In the genomic region with DNA sequence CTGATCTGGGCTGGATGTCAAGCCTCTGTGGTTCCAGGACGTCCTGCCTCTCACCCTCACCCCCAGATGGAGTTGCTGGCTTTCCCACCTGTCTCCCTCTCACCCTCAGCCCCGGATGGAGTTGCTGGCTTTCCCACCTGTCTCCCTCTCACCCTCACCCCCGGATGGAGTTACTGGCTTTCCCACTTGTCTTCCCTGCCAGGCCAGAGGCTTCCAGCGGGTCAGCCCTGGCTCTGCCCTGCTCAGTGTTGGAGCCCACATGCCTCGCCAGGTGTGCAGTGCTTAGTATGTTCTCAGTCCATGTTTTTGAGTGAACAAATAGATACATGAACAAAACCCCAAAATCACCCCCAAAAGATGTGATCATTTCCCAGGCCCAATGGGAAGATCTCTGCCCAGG, we compare ENCODE assay signal across 7 cellular contexts.
DNase-seq lines count a peak whose midpoint lies in the region; ATAC-seq and TF ChIP-seq lines count a peak whose summit lies in the region.
"Not testable (repeated sequence)": the region's sequence is repeated elsewhere in the genome, so short reads cannot be mapped to it uniquely, and the experiment has no call there.

No MANE protein-coding gene starts in this region.

- POLR2A ChIA-PET in CD8-positive, alpha-beta memory T cell (lab: Charles Lee); activated CD8-positive, alpha-beta T cell treated with anti-CD3 and anti-CD28 coated beads, Interleukin-2, amount 10 ng/mL, durations not matched to agents 7 days and 5 days (lab: Charles Lee); activated naive CD8-positive, alpha-beta T cell treated with anti-CD3 and anti-CD28 coated beads, Interleukin-2, amount 10 ng/mL, durations not matched to agents 7 days and 5 days (lab: Charles Lee): not testable (repeated sequence)

- H3K36me3 ChIP-seq in CD8-positive, alpha-beta memory T cell (ENCODE audit: insufficient read depth, low read length); neural progenitor cell: not testable (repeated sequence)

- H3K27me3 Mint-ChIP-seq in CD8-positive, alpha-beta memory T cell; T-helper 1 cell treated with Interleukin-12 subunit alpha and Interleukin-12 subunit beta and Interleukin-4 antibody, amounts not matched to agents 30 μg/mL and 1 μg/mL, for 36 hours (ENCODE audit: low read depth); activated CD8-positive, alpha-beta T cell treated with anti-CD3 and anti-CD28 coated beads, Interleukin-2, amount 10 ng/mL, durations not matched to agents 7 days and 5 days (ENCODE audit: low read depth); activated naive CD8-positive, alpha-beta T cell treated with anti-CD3 and anti-CD28 coated beads, Interleukin-2, amount 10 ng/mL, durations not matched to agents 7 days and 5 days; neural progenitor cell (ENCODE audit: insufficient read depth, low read depth); type B pancreatic cell: not testable (repeated sequence)

- H3K4me3 Mint-ChIP-seq in CD8-positive, alpha-beta memory T cell; T-helper 1 cell treated with Interleukin-12 subunit alpha and Interleukin-12 subunit beta and Interleukin-4 antibody, amounts not matched to agents 30 μg/mL and 1 μg/mL, for 36 hours; activated CD8-positive, alpha-beta T cell treated with anti-CD3 and anti-CD28 coated beads, Interleukin-2, amount 10 ng/mL, durations not matched to agents 7 days and 5 days; neural progenitor cell; type B pancreatic cell: not testable (repeated sequence)
- H3K4me3 Mint-ChIP-seq in activated naive CD8-positive, alpha-beta T cell treated with anti-CD3 and anti-CD28 coated beads, Interleukin-2, amount 10 ng/mL, durations not matched to agents 7 days and 5 days, result peak overlapping the region; percentile 29

- ATAC-seq in activated CD8-positive, alpha-beta T cell treated with anti-CD3 and anti-CD28 coated beads, Interleukin-2, amount 10 ng/mL, durations not matched to agents 7 days and 5 days; activated naive CD8-positive, alpha-beta T cell treated with anti-CD3 and anti-CD28 coated beads, Interleukin-2, amount 10 ng/mL, durations not matched to agents 7 days and 5 days (ENCODE audit: low read depth): not testable (repeated sequence)

- H3K4me2 ChIP-seq in neural progenitor cell, result not testable (repeated sequence)

- H3K9ac ChIP-seq in neural progenitor cell, result not testable (repeated sequence)

- not testable (repeated sequence) for DNase-seq in CD8-positive, alpha-beta memory T cell; activated CD8-positive, alpha-beta T cell treated with anti-CD3 and anti-CD28 coated beads, Interleukin-2, amount 10 ng/mL, durations not matched to agents 7 days and 5 days; activated naive CD8-positive, alpha-beta T cell treated with anti-CD3 and anti-CD28 coated beads, Interleukin-2, amount 10 ng/mL, durations not matched to agents 7 days and 5 days; neural progenitor cell (ENCODE audit: low spot score); type B pancreatic cell (ENCODE audit: extremely low spot score, unreplicated experiment)
- DNase-seq in cardiac septum (ENCODE audit: low spot score), result peak; percentile 17

- not testable (repeated sequence) for H3F3A ChIP-seq in neural progenitor cell (ENCODE audit: low read depth)

- peaks cover 2 to 43% (median 4%) of the 10 kb centered on the region in 3 donors for H3K36me3 Mint-ChIP-seq in CD8-positive, alpha-beta memory T cell
- peaks cover 23% of the 10 kb centered on the region for H3K36me3 Mint-ChIP-seq in T-helper 1 cell treated with Interleukin-12 subunit alpha and Interleukin-12 subunit beta and Interleukin-4 antibody, amounts not matched to agents 30 μg/mL and 1 μg/mL, for 36 hours (ENCODE audit: low read depth)
- peaks cover 24% of the 10 kb centered on the region for H3K36me3 Mint-ChIP-seq in activated CD8-positive, alpha-beta T cell treated with anti-CD3 and anti-CD28 coated beads, Interleukin-2, amount 10 ng/mL, durations not matched to agents 7 days and 5 days (ENCODE audit: low read depth)
- H3K36me3 Mint-ChIP-seq in activated naive CD8-positive, alpha-beta T cell treated with anti-CD3 and anti-CD28 coated beads, Interleukin-2, amount 10 ng/mL, durations not matched to agents 7 days and 5 days, result peaks cover 18% of the 10 kb centered on the region
- H3K36me3 Mint-ChIP-seq in neural progenitor cell, type B pancreatic cell: not testable (repeated sequence)

- not testable (repeated sequence) for H3K27me3 ChIP-seq in CD8-positive, alpha-beta memory T cell (ENCODE audit: insufficient read depth, low read length, poor library complexity, severe bottlenecking); neural progenitor cell

- intact Hi-C loops in cardiac septum (cut with DNase I), result not testable (repeated sequence)

- peaks cover 14 to 18% (median 18%) of the 10 kb centered on the region in 3 donors for H3K4me1 Mint-ChIP-seq in CD8-positive, alpha-beta memory T cell
- peaks cover 28% of the 10 kb centered on the region for H3K4me1 Mint-ChIP-seq in T-helper 1 cell treated with Interleukin-12 subunit alpha and Interleukin-12 subunit beta and Interleukin-4 antibody, amounts not matched to agents 30 μg/mL and 1 μg/mL, for 36 hours (ENCODE audit: low read depth)
- peaks cover 44% of the 10 kb centered on the region for H3K4me1 Mint-ChIP-seq in activated CD8-positive, alpha-beta T cell treated with anti-CD3 and anti-CD28 coated beads, Interleukin-2, amount 10 ng/mL, durations not matched to agents 7 days and 5 days (ENCODE audit: low read depth)
- peaks cover 20% of the 10 kb centered on the region for H3K4me1 Mint-ChIP-seq in activated naive CD8-positive, alpha-beta T cell treated with anti-CD3 and anti-CD28 coated beads, Interleukin-2, amount 10 ng/mL, durations not matched to agents 7 days and 5 days
- H3K4me1 Mint-ChIP-seq in neural progenitor cell, result peaks cover 12% of the 10 kb centered on the region
- not testable (repeated sequence) for H3K4me1 Mint-ChIP-seq in type B pancreatic cell (ENCODE audit: unreplicated experiment)

- H4K20me1 ChIP-seq in neural progenitor cell (ENCODE audit: low read depth), result not testable (repeated sequence)

- H3K79me2 ChIP-seq in neural progenitor cell (ENCODE audit: low read depth), result not testable (repeated sequence)

- H2AFZ ChIP-seq in neural progenitor cell (replicated peaks), result not testable (repeated sequence)

- H3K4me3 ChIP-seq in CD8-positive, alpha-beta memory T cell (ENCODE audit: low read length); neural progenitor cell: not testable (repeated sequence)

- not testable (repeated sequence) for H3K4me1 ChIP-seq in CD8-positive, alpha-beta memory T cell (ENCODE audit: insufficient read depth, low read length); neural progenitor cell

- not testable (repeated sequence) for TF ChIP-seq CTCF in neural progenitor cell (IDR thresholded peaks at IDR 0.05); type B pancreatic cell (conservative IDR thresholded peaks at IDR 0.05)

- H3K27ac ChIP-seq in CD8-positive, alpha-beta memory T cell (ENCODE audit: low read depth, low read length); neural progenitor cell: not testable (repeated sequence)

- not testable (repeated sequence) for H3K9me3 ChIP-seq in CD8-positive, alpha-beta memory T cell (ENCODE audit: low read length); neural progenitor cell (ENCODE audit: low read depth)

- CTCF ChIA-PET in CD8-positive, alpha-beta memory T cell (lab: Charles Lee); activated CD8-positive, alpha-beta T cell treated with anti-CD3 and anti-CD28 coated beads, Interleukin-2, amount 10 ng/mL, durations not matched to agents 7 days and 5 days (lab: Charles Lee): not testable (repeated sequence)

- not testable (repeated sequence) for H3K9me3 Mint-ChIP-seq in CD8-positive, alpha-beta memory T cell; T-helper 1 cell treated with Interleukin-12 subunit alpha and Interleukin-12 subunit beta and Interleukin-4 antibody, amounts not matched to agents 30 μg/mL and 1 μg/mL, for 36 hours; activated CD8-positive, alpha-beta T cell treated with anti-CD3 and anti-CD28 coated beads, Interleukin-2, amount 10 ng/mL, durations not matched to agents 7 days and 5 days (ENCODE audit: insufficient read depth); activated naive CD8-positive, alpha-beta T cell treated with anti-CD3 and anti-CD28 coated beads, Interleukin-2, amount 10 ng/mL, durations not matched to agents 7 days and 5 days; neural progenitor cell; type B pancreatic cell

- H3K27ac Mint-ChIP-seq in CD8-positive, alpha-beta memory T cell, result peak overlapping the region in 5 of 8 donors; percentile 38 to 86 (median 73)
- H3K27ac Mint-ChIP-seq in T-helper 1 cell treated with Interleukin-12 subunit alpha and Interleukin-12 subunit beta and Interleukin-4 antibody, amounts not matched to agents 30 μg/mL and 1 μg/mL, for 36 hours, result peak overlapping the region; percentile 44
- H3K27ac Mint-ChIP-seq in activated CD8-positive, alpha-beta T cell treated with anti-CD3 and anti-CD28 coated beads, Interleukin-2, amount 10 ng/mL, durations not matched to agents 7 days and 5 days, result peak overlapping the region; percentile 80
- peak overlapping the region; percentile 44 for H3K27ac Mint-ChIP-seq in activated naive CD8-positive, alpha-beta T cell treated with anti-CD3 and anti-CD28 coated beads, Interleukin-2, amount 10 ng/mL, durations not matched to agents 7 days and 5 days
- H3K27ac Mint-ChIP-seq in neural progenitor cell (peak overlapping the region; percentile 75), type B pancreatic cell (peak overlapping the region; percentile 35)
